In the genomic region with DNA sequence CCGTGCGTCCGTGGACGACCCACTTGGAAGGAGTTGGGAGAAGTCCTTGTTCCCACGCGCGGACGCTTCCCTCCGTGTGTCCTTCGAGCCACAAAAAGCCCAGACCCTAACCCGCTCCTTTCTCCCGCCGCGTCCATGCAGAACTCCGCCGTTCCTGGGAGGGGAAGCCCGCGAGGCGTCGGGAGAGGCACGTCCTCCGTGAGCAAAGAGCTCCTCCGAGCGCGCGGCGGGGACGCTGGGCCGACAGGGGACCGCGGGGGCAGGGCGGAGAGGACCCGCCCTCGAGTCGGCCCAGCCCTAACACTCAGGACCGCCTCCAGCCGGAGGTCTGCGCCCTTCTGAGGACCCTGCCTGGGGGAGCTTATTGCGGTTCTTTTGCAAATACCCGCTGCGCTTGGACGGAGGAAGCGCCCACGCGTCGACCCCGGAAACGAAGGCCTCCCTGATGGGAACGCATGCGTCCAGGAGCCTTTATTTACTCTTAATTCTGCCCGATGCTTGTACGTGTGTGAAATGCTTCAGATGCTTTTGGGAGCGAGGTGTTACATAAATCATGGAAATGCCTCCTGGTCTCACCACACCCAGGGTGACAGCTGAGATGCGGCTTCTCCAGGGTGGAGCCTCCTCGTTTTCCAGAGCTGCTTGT, we compare ENCODE assay signal across 9 cellular contexts. TPM values are rescaled to one million over a fixed set of nuclear protein-coding genes. Genes with fewer than 3 reads are reported as not detected.
A peak's percentile ranks its signal among the peaks of the same experiment; 100 is the strongest.
DNase-seq lines count a peak whose midpoint lies in the region; ATAC-seq and TF ChIP-seq lines count a peak whose summit lies in the region.
"Had no signal": no experiment of that assay in that cellular context is flagged by ENCODE, and none has a peak within 500 bp of the region (broad histone marks: within the 10 kb centered on the region; RNA-seq: fewer than 3 reads in every experiment).

No MANE protein-coding gene starts in this region.

- H3K27ac Mint-ChIP-seq in type B pancreatic cell = peak overlapping the region; percentile 43

- POLR2A ChIA-PET in A673 (lab: Charles Lee; ENCODE audit: low non-redundant PET) (interaction anchor here (0.6 kb wide), 1 partner anchor 14 kb away, joined by 6 read pairs; no protein-coding TSS in a partner anchor), GM10248 (lab: Yijun Ruan, JAX) (no interaction called here)

- BruUV-seq in A673 (replicated peaks; lab: Mats Ljungman, UMichigan) = no TSS peak

- intact Hi-C loops in A673 (cut with micrococcal nuclease; ENCODE audit: unreplicated experiment) = no loop called here

- no peak for ATAC-seq in GM21737 (IDR thresholded peaks at IDR 0.05; ENCODE audit: unreplicated experiment)

- H3K9me3 ChIP-seq in A673 (ENCODE audit: low read depth, low read length, poor library complexity, severe bottlenecking) = no peaks in the 10 kb centered on the region
- no peaks in the 10 kb centered on the region for H3K9me3 ChIP-seq in liver (ENCODE audit: control insufficient read depth in 4 of 4, low read length in 3 of 4)
- H3K9me3 ChIP-seq: neutrophil had no signal

- H3K27me3 Mint-ChIP-seq in type B pancreatic cell = peaks cover 32% of the 10 kb centered on the region

- H3K27ac ChIP-seq in A673 (ENCODE audit: low read depth, low read length, poor library complexity, severe bottlenecking) = peak overlapping the region; percentile 46
- H3K27ac ChIP-seq in caudate nucleus (ENCODE audit: low read depth, low read length) = peak overlapping the region; percentile 12
- no peak overlapping the region for H3K27ac ChIP-seq in liver (ENCODE audit: low read depth in 1 of 2, low read length in 2 of 2)
- H3K27ac ChIP-seq: neutrophil had no signal

- peak overlapping the region; percentile 86 for H3K4me3 Mint-ChIP-seq in type B pancreatic cell

- TF ChIP-seq CTCF in A673 (conservative IDR thresholded peaks at IDR 0.05; ENCODE audit: low read depth, low read length) (no peak), GM10248 (IDR thresholded peaks at IDR 0.05; ENCODE audit: control extremely low read depth, extremely low read depth, low read depth, missing control alignments) (no peak), liver (IDR thresholded peaks at IDR 0.05; ENCODE audit: low read depth, low read length, missing input control) (no peak), type B pancreatic cell (conservative IDR thresholded peaks at IDR 0.05) (no peak)

- H3K36me3 Mint-ChIP-seq in type B pancreatic cell = peaks cover 11% of the 10 kb centered on the region

- 2% methylated on average over 55 of the region's 55 CpGs for WGBS in liver

- TF ChIP-seq RAD21 in liver (IDR thresholded peaks at IDR 0.05) = no peak

- no peak overlapping the region for H3K9ac ChIP-seq in liver (ENCODE audit: low read depth in 1 of 2, low read length in 2 of 2)

- CTCF ChIA-PET in A673 (lab: Charles Lee) (interaction anchor here (1.5 kb wide), 1 partner anchor 28 kb away, joined by 4 read pairs; no protein-coding TSS in a partner anchor), GM10248 (lab: Yijun Ruan, JAX) (interaction anchor here (1.2 kb wide), 1 partner anchor 11 kb away, joined by 3 read pairs; no protein-coding TSS in a partner anchor)

- no peaks in the 10 kb centered on the region for H3K9me3 Mint-ChIP-seq in type B pancreatic cell

- H3K4me3 ChIP-seq in A673 (ENCODE audit: low read depth, low read length, poor library complexity, severe bottlenecking) (peak overlapping the region; percentile 68), liver (ENCODE audit: low read depth in 1 of 3, low read length in 3 of 3) (peak overlapping the region in 2 of 3 donors; percentile 38)

- peaks cover 4% of the 10 kb centered on the region for H3K4me1 Mint-ChIP-seq in type B pancreatic cell (ENCODE audit: unreplicated experiment)

- peak; percentile 58 for DNase-seq in A673 (ENCODE audit: low spot score)
- peak; percentile 59 for DNase-seq in GM10248 (ENCODE audit: extremely low spot score)
- DNase-seq in NCI-H526 treated with DMSO at 0.1 percent for 48 hours (lab: John Stamatoyannopoulos, UW) = peak; percentile 40
- peak in 1 of 61 donors; percentile 12 for DNase-seq in caudate nucleus (lab: John Stamatoyannopoulos, UW)
- no peak for DNase-seq in type B pancreatic cell (ENCODE audit: extremely low spot score, unreplicated experiment)
- no peak for DNase-seq in stimulated activated naive CD4-positive, alpha-beta T cell treated with Interleukin-2 at 50 U/mL for 16 hours (lab: John Stamatoyannopoulos, UW)

- H3K36me3 ChIP-seq in A673 (ENCODE audit: insufficient read depth, low read length, poor library complexity, severe bottlenecking) (peaks cover 4% of the 10 kb centered on the region), liver (ENCODE audit: control insufficient read depth in 4 of 4, insufficient read depth in 3 of 4, low read depth in 1 of 4, low read length in 3 of 4) (peaks cover 6 to 16% (median 8%) of the 10 kb centered on the region in 4 donors)

- H3K27me3 ChIP-seq in A673 (replicated peaks; ENCODE audit: insufficient read depth, low read depth, low read length, poor library complexity) (no peaks in the 10 kb centered on the region), liver (ENCODE audit: control insufficient read depth in 4 of 4, insufficient read depth in 4 of 4, low read length in 3 of 4) (peaks cover 0 to 5% (median 0%) of the 10 kb centered on the region in 4 donors)

- H3K4me1 ChIP-seq in A673 (ENCODE audit: insufficient read depth, low read length, poor library complexity, severe bottlenecking) (peaks cover 4% of the 10 kb centered on the region), liver (ENCODE audit: control insufficient read depth in 4 of 4, insufficient read depth in 4 of 4, low read length in 3 of 4) (peaks cover 0 to 14% (median 7%) of the 10 kb centered on the region in 4 donors)

TF ChIP-seq in liver, 16 proteins besides CTCF, POLR2A, EP300 and RAD21:
- TF ChIP-seq HNF4G (IDR thresholded peaks at IDR 0.05) = no peak
TF ChIP-seq in liver: peak in this region for 0.

RNA-seq across cellular contexts. Expression of a gene that starts 32.4 kb away (rescaled TPM):
- 86.4 and 88.0 TPM in 2 replicates for total RNA-seq in A673 (2021)
- total RNA-seq in liver = 10 to 100 TPM; 27.3 to 29.2 TPM
- polyA plus RNA-seq in liver = 10 to 100 TPM; 17.9 to 19.0 TPM
- 63.4 and 74.8 TPM in 2 replicates for total RNA-seq in type B pancreatic cell (ENCODE audit: low replicate concordance)

Comparison
In these comparisons a context has a peak if more than half of its experiments do, and no peak if none do; other contexts are left out.
1. DNase-seq: peak in A673 (single experiment), GM10248 (single experiment) and NCI-H526 treated with DMSO at 0.1 percent for 48 hours (single experiment); none in type B pancreatic cell (single experiment) and stimulated activated naive CD4-positive, alpha-beta T cell treated with Interleukin-2 at 50 U/mL for 16 hours (single experiment).
2. H3K27ac ChIP-seq: peak in A673 (single experiment) and caudate nucleus (single experiment); none in liver (0 of 2).